ENCODE assay signal across 8 cellular contexts in the genomic region with DNA sequence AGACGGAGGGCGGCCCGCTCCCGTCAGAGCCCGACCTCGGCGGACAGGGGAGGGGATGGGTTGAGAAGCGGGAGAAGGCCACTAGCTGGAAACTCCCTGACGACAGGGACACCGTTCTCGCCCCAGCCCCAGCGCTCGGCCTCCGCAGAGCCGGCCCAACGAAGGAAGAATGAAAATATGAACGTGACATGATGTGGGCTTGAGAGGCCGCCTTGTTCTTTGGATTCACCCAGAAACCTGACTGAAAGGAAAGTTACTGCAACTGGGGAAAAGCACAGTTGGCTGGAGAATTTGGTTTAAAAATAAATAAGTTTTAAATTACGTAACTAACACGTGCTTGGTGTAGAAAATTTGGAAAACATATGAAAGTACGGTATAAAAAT. TPM values are rescaled to one million over a fixed set of nuclear protein-coding genes. Genes with fewer than 3 reads are reported as not detected.
A peak's percentile ranks its signal among the peaks of the same experiment; 100 is the strongest.
DNase-seq lines count a peak whose midpoint lies in the region; TF ChIP-seq lines count a peak whose summit lies in the region.

No MANE protein-coding gene starts in this region.

- peaks cover 11% of the 10 kb centered on the region for H3K79me1 ChIP-seq in trophoblast cell (ENCODE audit: low read length)

- peaks cover 39 to 58% (median 50%) of the 10 kb centered on the region in 10 experiments for H3K4me1 ChIP-seq in BLaER1 treated with 17β-estradiol and CSF1 and Interleukin-3, amounts not matched to agents 10 nM and 100 nM
- H3K4me1 ChIP-seq in cardiac muscle cell (ENCODE audit: low read depth) (no peaks in the 10 kb centered on the region), trophoblast cell (ENCODE audit: control insufficient read depth in 1 of 2, insufficient read depth in 2 of 2, low read length in 2 of 2) (peaks cover 5 to 7% of the 10 kb centered on the region in 2 experiments)

- peak overlapping the region; percentile 52 for H3K14ac ChIP-seq in trophoblast cell (ENCODE audit: low read length)

- H2AK5ac ChIP-seq in trophoblast cell (ENCODE audit: low read length), result no peak overlapping the region

- H3K9ac ChIP-seq in BLaER1 treated with 17β-estradiol and CSF1 and Interleukin-3, amounts not matched to agents 10 nM and 100 nM, result peak overlapping the region; percentile 88 to 98 (median 95)
- no peak overlapping the region for H3K9ac ChIP-seq in trophoblast cell (ENCODE audit: low read length)

- H3K18ac ChIP-seq in trophoblast cell (ENCODE audit: low read length), result peak overlapping the region; percentile 55

- H4K91ac ChIP-seq in trophoblast cell (ENCODE audit: low read depth, low read length), result peak overlapping the region; percentile 52

- no peak overlapping the region for H2BK12ac ChIP-seq in trophoblast cell (ENCODE audit: low read length)

- CTCF ChIA-PET in activated naive CD4-positive, alpha-beta T cell treated with anti-CD3 and anti-CD28 coated beads, Interleukin-2, amount 10 ng/mL, durations not matched to agents 7 days and 5 days (lab: Charles Lee), result interaction anchor here (0.7 to 1.2 kb wide), 3 partner anchors 16 to 123 kb away, joined by 3 to 5 read pairs (median 3); no protein-coding TSS in a partner anchor

- H3K9me3 Mint-ChIP-seq in activated naive CD4-positive, alpha-beta T cell treated with anti-CD3 and anti-CD28 coated beads, Interleukin-2, amount 10 ng/mL, durations not matched to agents 7 days and 5 days, result no peaks in the 10 kb centered on the region

- no peaks in the 10 kb centered on the region for H3K36me3 ChIP-seq in BLaER1 treated with 17β-estradiol and CSF1 and Interleukin-3, amounts not matched to agents 10 nM and 100 nM
- H3K36me3 ChIP-seq in KOPT-K1 (ENCODE audit: insufficient read depth, low read length) (no peaks in the 10 kb centered on the region), cardiac muscle cell (no peaks in the 10 kb centered on the region), trophoblast cell (ENCODE audit: control insufficient read depth in 1 of 2, insufficient read depth in 2 of 2, low read length in 2 of 2) (no peaks in the 10 kb centered on the region)

- peaks cover 7% of the 10 kb centered on the region for H3K79me2 ChIP-seq in trophoblast cell (ENCODE audit: control insufficient read depth, insufficient read depth, low read length, poor library complexity)

- no peak overlapping the region for H3K23ac ChIP-seq in trophoblast cell (ENCODE audit: low read length)

- H3K4me3 ChIP-seq in BLaER1 treated with 17β-estradiol and CSF1 and Interleukin-3, amounts not matched to agents 10 nM and 100 nM, result peak overlapping the region; percentile 65 to 85 (median 74)
- H3K4me3 ChIP-seq in cardiac muscle cell, result peak overlapping the region; percentile 66
- peak overlapping the region; percentile 77 for H3K4me3 ChIP-seq in trophoblast cell (ENCODE audit: low read depth, low read length)

- peak overlapping the region; percentile 93 for H3K4me3 Mint-ChIP-seq in activated naive CD4-positive, alpha-beta T cell treated with anti-CD3 and anti-CD28 coated beads, Interleukin-2, amount 10 ng/mL, durations not matched to agents 7 days and 5 days

- in situ Hi-C loops in KBM-7 (cut with MboI; ENCODE audit: low pct_unique_long_range_greater_than_20kb, low sequenced_read_pairs), result no loop called here

- H3K4ac ChIP-seq in trophoblast cell (ENCODE audit: low read depth, low read length), result no peak overlapping the region

- H3K4me2 ChIP-seq in BLaER1 treated with 17β-estradiol and CSF1 and Interleukin-3, amounts not matched to agents 10 nM and 100 nM, result peak overlapping the region; percentile 87 to 98 (median 94)
- H3K4me2 ChIP-seq in trophoblast cell (ENCODE audit: low read length), result peak overlapping the region; percentile 93

- H3K27me3 ChIP-seq in BLaER1 treated with 17β-estradiol and CSF1 and Interleukin-3, amounts not matched to agents 10 nM and 100 nM, result peaks cover 0 to 29% (median 19%) of the 10 kb centered on the region in 11 experiments; a peak in 13 of 22 replicates
- peaks cover 40% of the 10 kb centered on the region for H3K27me3 ChIP-seq in cardiac muscle cell
- H3K27me3 ChIP-seq in trophoblast cell (ENCODE audit: insufficient read depth, low read length), result no peaks in the 10 kb centered on the region

- H3K27ac Mint-ChIP-seq in activated naive CD4-positive, alpha-beta T cell treated with anti-CD3 and anti-CD28 coated beads, Interleukin-2, amount 10 ng/mL, durations not matched to agents 7 days and 5 days, result peak overlapping the region; percentile 92

- H3K27me3 Mint-ChIP-seq in activated naive CD4-positive, alpha-beta T cell treated with anti-CD3 and anti-CD28 coated beads, Interleukin-2, amount 10 ng/mL, durations not matched to agents 7 days and 5 days, result peaks cover 56% of the 10 kb centered on the region

- peak overlapping the region; percentile 83 for H4K8ac ChIP-seq in trophoblast cell (ENCODE audit: low read depth, low read length)

- no peaks in the 10 kb centered on the region for H3K9me3 ChIP-seq in BLaER1 treated with 17β-estradiol and CSF1 and Interleukin-3, amounts not matched to agents 10 nM and 100 nM (replicated peaks in 1 of 11)
- H3K9me3 ChIP-seq in KOPT-K1 (ENCODE audit: insufficient read depth, low read length, poor library complexity, severe bottlenecking) (no peaks in the 10 kb centered on the region), cardiac muscle cell (ENCODE audit: low read depth) (no peaks in the 10 kb centered on the region), trophoblast cell (ENCODE audit: insufficient read depth, low read depth, low read length) (peaks cover 6% of the 10 kb centered on the region)

- H2BK5ac ChIP-seq in trophoblast cell (ENCODE audit: low read depth, low read length, poor library complexity), result peak overlapping the region; percentile 24

- peak overlapping the region; percentile 47 for H2AFZ ChIP-seq in trophoblast cell (ENCODE audit: insufficient read depth, low read length, poor library complexity)

- DNase-seq in GM19238 (ENCODE audit: insufficient read length, low spot score) (peak; percentile 81), cardiac muscle cell (ENCODE audit: low read depth in 1 of 2, low spot score in 1 of 2) (peak in 1 of 2 donors; percentile 71), trophoblast cell (peak; percentile 68 to 74), KBM-7 (no peak), NCI-H1092 (lab: John Stamatoyannopoulos, UW) (no peak)
- no peak for DNase-seq in activated naive CD4-positive, alpha-beta T cell treated with anti-CD3 and anti-CD28 coated beads, Interleukin-2, amount 10 ng/mL, durations not matched to agents 7 days and 5 days

- no peak for TF ChIP-seq CTCF in cardiac muscle cell (IDR thresholded peaks at IDR 0.05; ENCODE audit: low read depth, low read length)

- H4K20me1 ChIP-seq in BLaER1 treated with 17β-estradiol and CSF1 and Interleukin-3, amounts not matched to agents 10 nM and 100 nM, result no peaks in the 10 kb centered on the region

- H3K36me3 Mint-ChIP-seq in activated naive CD4-positive, alpha-beta T cell treated with anti-CD3 and anti-CD28 coated beads, Interleukin-2, amount 10 ng/mL, durations not matched to agents 7 days and 5 days, result no peaks in the 10 kb centered on the region

- peaks cover 44% of the 10 kb centered on the region for H3K4me1 Mint-ChIP-seq in activated naive CD4-positive, alpha-beta T cell treated with anti-CD3 and anti-CD28 coated beads, Interleukin-2, amount 10 ng/mL, durations not matched to agents 7 days and 5 days

- no CpG with 5 or more reads among the region's 21 CpGs for WGBS in trophoblast cell (ENCODE audit: extremely low coverage, insufficient coverage, insufficient read length)

- H3K27ac ChIP-seq in BLaER1 treated with 17β-estradiol and CSF1 and Interleukin-3, amounts not matched to agents 10 nM and 100 nM, result peak overlapping the region; percentile 90 to 99 (median 96)
- H3K27ac ChIP-seq in KOPT-K1 (ENCODE audit: low read depth, low read length, poor library complexity, severe bottlenecking) (peak overlapping the region; percentile 92), cardiac muscle cell (peak overlapping the region; percentile 86), trophoblast cell (ENCODE audit: low read depth, low read length) (peak overlapping the region; percentile 65)

- H4K12ac ChIP-seq in trophoblast cell (ENCODE audit: low read depth, low read length), result peak overlapping the region; percentile 59

- peak overlapping the region; percentile 87 for H2BK120ac ChIP-seq in trophoblast cell (ENCODE audit: insufficient read depth, low read length, poor library complexity)

RNA-seq across cellular contexts. Expression of a gene that starts 21.1 kb away (rescaled TPM):
- not detected in 2 replicates for total RNA-seq in cardiac muscle cell
- 0.21 TPM in 1 of 2 replicates, not detected in the other for polyA plus RNA-seq in cardiac muscle cell
- polyA plus RNA-seq in trophoblast cell (2013), result 0.06 and 0.14 TPM in 2 replicates

RNA-seq across cellular contexts. Expression of a gene that starts 40.4 kb away (rescaled TPM):
- 31.7 and 35.4 TPM in 2 replicates for total RNA-seq in cardiac muscle cell
- polyA plus RNA-seq in cardiac muscle cell, result 38.0 and 46.9 TPM in 2 replicates
- polyA plus RNA-seq in trophoblast cell (2013), result 18.5 and 18.8 TPM in 2 replicates

Comparison
In these comparisons a context has a peak if more than half of its experiments do, and no peak if none do; other contexts are left out.
1. DNase-seq: peak in GM19238 (single experiment) and trophoblast cell (2 of 2); none in activated naive CD4-positive, alpha-beta T cell treated with anti-CD3 and anti-CD28 coated beads, Interleukin-2, amount 10 ng/mL, durations not matched to agents 7 days and 5 days (single experiment), KBM-7 (single experiment) and NCI-H1092 (single experiment).
2. Peak in every context shown above with its lines, with median percentiles within 50 percentile points of each other: H3K27ac ChIP-seq and H3K4me3 ChIP-seq.